ENCODE assay signal across 15 cellular contexts in the genomic region with DNA sequence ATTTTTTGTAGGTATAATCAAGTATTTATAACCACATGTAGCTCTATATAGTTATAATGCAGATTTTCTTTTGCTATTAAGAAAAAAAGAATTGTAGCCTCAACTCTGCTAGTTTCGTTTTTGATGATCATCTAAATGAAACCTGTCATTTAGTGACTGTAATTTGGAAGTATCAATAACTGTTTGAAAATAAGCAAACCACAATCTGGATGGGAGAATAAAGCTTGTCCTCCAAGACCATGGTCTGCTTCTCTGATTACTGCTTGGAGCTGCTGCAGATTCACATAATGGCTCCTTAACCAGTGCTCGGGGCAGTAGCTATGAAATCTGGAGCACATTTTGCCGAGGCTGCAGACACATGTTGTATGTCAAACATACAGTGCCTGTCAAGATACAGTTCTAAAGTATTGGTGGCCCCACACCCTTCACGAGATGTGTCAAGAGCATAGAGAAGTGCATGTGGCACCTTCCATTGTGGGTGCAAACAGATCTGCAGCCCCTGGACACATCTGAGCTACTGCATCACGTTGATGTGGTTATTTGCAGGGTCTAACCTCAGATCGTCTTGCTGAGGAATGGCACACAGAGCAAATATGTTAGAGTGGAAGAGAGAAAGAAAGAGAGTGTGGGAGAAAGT.
"Had no signal": no experiment of that assay in that cellular context is flagged by ENCODE, and none has a peak within 500 bp of the region (broad histone marks: within the 10 kb centered on the region; RNA-seq: fewer than 3 reads in every experiment).

No MANE protein-coding gene starts in this region.

- H3K27me3 ChIP-seq: esophagus squamous epithelium had no signal

- H3K4me1 ChIP-seq: esophagus squamous epithelium, heart right ventricle had no signal

- H3K4me2 ChIP-seq: SK-N-SH, smooth muscle cell had no signal

- H3K27ac ChIP-seq: esophagus squamous epithelium, heart right ventricle had no signal

- H3K9ac ChIP-seq: SK-N-SH had no signal

- H3K27ac Mint-ChIP-seq: activated CD4-positive, alpha-beta T cell treated with anti-CD3 and anti-CD28 coated beads, Interleukin-2, amount 10 ng/mL, durations not matched to agents 7 days and 5 days; stimulated activated naive B cell treated with anti-CD40 and anti-IgM and Interleukin-4, amounts not matched to agents 10 μg/mL and 1 μg/mL and 100 μg/mL, for 72 hours had no signal

- ATAC-seq: activated CD4-positive, CD25-positive, alpha-beta regulatory T cell treated with anti-CD3 and anti-CD28 coated beads, Interleukin-2, amount 50 U/mL, for 24 hours; heart right ventricle; left ventricle myocardium superior; sciatic nerve; stimulated activated naive B cell treated with anti-CD40 and anti-IgM and Interleukin-4, amounts not matched to agents 10 μg/mL and 1 μg/mL and 100 μg/mL, for 72 hours had no signal

- H3K27me3 Mint-ChIP-seq: activated CD4-positive, alpha-beta T cell treated with anti-CD3 and anti-CD28 coated beads, Interleukin-2, amount 10 ng/mL, durations not matched to agents 7 days and 5 days had no signal

- H3K4me3 ChIP-seq: esophagus squamous epithelium, heart right ventricle, smooth muscle cell had no signal

- DNase-seq: activated CD4-positive, alpha-beta T cell treated with anti-CD3 and anti-CD28 coated beads, Interleukin-2, amount 10 ng/mL, durations not matched to agents 7 days and 5 days; activated effector memory CD4-positive, alpha-beta T cell treated with Interleukin-2 at 50 U/mL for 16 hours; activated naive CD4-positive, alpha-beta T cell treated with anti-CD3 and anti-CD28 coated beads, Interleukin-2, amount 50 U/mL, for 16 hours; aorta; cerebellar nuclear complex; effector CD8-positive, alpha-beta T cell; esophagus squamous epithelium; heart right ventricle; left ventricle myocardium superior; SK-N-SH; stimulated activated CD4-positive, alpha-beta T cell treated with anti-CD3 and anti-CD28 coated beads, Interleukin-4, amount 100 ng/mL, for 4 hours; stimulated activated naive B cell treated with anti-CD40 and anti-IgM and Interleukin-4, amounts not matched to agents 10 μg/mL and 1 μg/mL and 100 μg/mL, for 72 hours had no signal

- H3K9me3 ChIP-seq: esophagus squamous epithelium, heart right ventricle, SK-N-SH had no signal

- H3K4me1 Mint-ChIP-seq: stimulated activated naive B cell treated with anti-CD40 and anti-IgM and Interleukin-4, amounts not matched to agents 10 μg/mL and 1 μg/mL and 100 μg/mL, for 72 hours had no signal

- H3K36me3 Mint-ChIP-seq: stimulated activated naive B cell treated with anti-CD40 and anti-IgM and Interleukin-4, amounts not matched to agents 10 μg/mL and 1 μg/mL and 100 μg/mL, for 72 hours had no signal

- H3K36me3 ChIP-seq: esophagus squamous epithelium, heart right ventricle had no signal

- H3K4me3 Mint-ChIP-seq: activated CD4-positive, alpha-beta T cell treated with anti-CD3 and anti-CD28 coated beads, Interleukin-2, amount 10 ng/mL, durations not matched to agents 7 days and 5 days; stimulated activated naive B cell treated with anti-CD40 and anti-IgM and Interleukin-4, amounts not matched to agents 10 μg/mL and 1 μg/mL and 100 μg/mL, for 72 hours had no signal
